Comparison of ENCODE assay signal across 4 cellular contexts in the genomic region with DNA sequence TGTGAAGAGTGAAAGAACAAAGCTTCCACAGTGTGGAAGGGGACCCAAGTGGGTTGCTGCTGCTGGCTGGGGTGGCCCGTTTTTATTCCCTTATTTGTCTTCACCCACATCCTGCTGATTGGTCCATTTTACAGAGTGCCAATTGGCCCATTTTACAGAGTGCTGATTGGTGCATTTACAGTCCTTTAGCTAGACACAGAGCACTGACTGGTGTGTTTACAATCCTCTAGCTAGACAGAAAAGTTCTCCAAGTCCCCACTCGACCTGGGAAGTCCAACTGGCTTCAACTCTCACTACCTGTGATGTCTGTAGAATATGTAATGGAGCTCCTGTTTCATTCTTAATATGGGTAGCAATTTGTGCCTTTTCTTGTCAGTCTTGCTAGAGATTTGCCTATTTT. TPM values are rescaled to one million over a fixed set of nuclear protein-coding genes. Genes with fewer than 3 reads are reported as not detected.
DNase-seq lines count a peak whose midpoint lies in the region; ATAC-seq, FAIRE-seq and TF ChIP-seq lines count a peak whose summit lies in the region.
"Not testable (repeated sequence)": the region's sequence is repeated elsewhere in the genome, so short reads cannot be mapped to it uniquely, and the experiment has no call there.

No MANE protein-coding gene starts in this region.

- not testable (repeated sequence) for H3K4me3 Mint-ChIP-seq in GM23338

- not testable (repeated sequence) for TF ChIP-seq CTCF in GM23338 (conservative IDR thresholded peaks at IDR 0.05; ENCODE audit: low read depth in 2 of 2); K562 (IDR thresholded peaks at IDR 0.05 in 2 of 3, conservative IDR thresholded peaks at IDR 0.05 in 1 of 3; ENCODE audit: insufficient read depth in 2 of 3, low read depth in 1 of 3, low read length in 3 of 3); esophagus muscularis mucosa (IDR thresholded peaks at IDR 0.05); HepG2 (CRISPR knock-in tag; IDR thresholded peaks at IDR 0.05)

- H3K9me3 Mint-ChIP-seq in GM23338, result not testable (repeated sequence)

- not testable (repeated sequence) for TF ChIP-seq POLR2A in K562 (conservative IDR thresholded peaks at IDR 0.05); esophagus muscularis mucosa (IDR thresholded peaks at IDR 0.05; ENCODE audit: low read depth); HepG2 (IDR thresholded peaks at IDR 0.05; ENCODE audit: insufficient read depth in 1 of 2, low read depth in 2 of 2, low read length in 2 of 2)

- not testable (repeated sequence) for H3K4me1 Mint-ChIP-seq in GM23338

- not testable (repeated sequence) for H3K4me2 ChIP-seq in GM23338; HepG2 (ENCODE audit: low read depth, low read length)
- H3K4me2 ChIP-seq in K562 (ENCODE audit: insufficient read depth, low read length), result peak overlapping the region; percentile 66

- POLR2A ChIA-PET in K562 (lab: Yijun Ruan, JAX), result not testable (repeated sequence)
- POLR2A ChIA-PET in HepG2 (lab: Yijun Ruan, JAX), result interaction anchor here (3.8 kb wide), 1 partner anchor 39 kb away, joined by 11 read pairs; the partner anchor contains the start of gene ABCD3

- not testable (repeated sequence) for H3K27ac ChIP-seq in GM23338 (ENCODE audit: low read depth); K562 (ENCODE audit: extremely low read depth, low read depth, low read length); esophagus muscularis mucosa (replicated peaks in 1 of 4); HepG2 (ENCODE audit: extremely low read length, insufficient read depth, low read length)

- peak overlapping the region; percentile 78; the same call in 1 of the 2 replicates for H2AFZ ChIP-seq in GM23338
- H2AFZ ChIP-seq in K562 (ENCODE audit: low read depth, low read length), result peak overlapping the region; percentile 80
- H2AFZ ChIP-seq in HepG2 (ENCODE audit: low read length), result peak overlapping the region; percentile 42

- 0% methylated on average over 2 of the region's 2 CpGs for WGBS in K562 (ENCODE audit: insufficient coverage, low coverage, missing lambda C conversion rate)
- 77% methylated on average over 2 of the region's 2 CpGs for WGBS in esophagus muscularis mucosa
- 60% methylated on average over 2 of the region's 2 CpGs for WGBS in HepG2 (ENCODE audit: low lambda C conversion rate)

- not testable (repeated sequence) for H3K79me2 ChIP-seq in GM23338 (replicated peaks; ENCODE audit: insufficient read depth); K562 (ENCODE audit: control insufficient read depth, insufficient read depth, low read length); HepG2 (ENCODE audit: insufficient read depth, low read length)

- H3K27ac Mint-ChIP-seq in GM23338, result not testable (repeated sequence)

- intact Hi-C loops in K562 (cut with micrococcal nuclease); esophagus muscularis mucosa (cut with DNase I); HepG2 (cut with micrococcal nuclease; ENCODE audit: unreplicated experiment): not testable (repeated sequence)

- not testable (repeated sequence) for H3K27me3 Mint-ChIP-seq in GM23338 (ENCODE audit: insufficient read depth, low read depth, poor library complexity)

- not testable (repeated sequence) for H3K36me3 ChIP-seq in GM23338 (ENCODE audit: insufficient read depth); K562 (ENCODE audit: control insufficient read depth, insufficient read depth, low read length); esophagus muscularis mucosa; HepG2 (replicated peaks in 1 of 2; ENCODE audit: control insufficient read depth in 1 of 2, insufficient read depth in 2 of 2, low read length in 2 of 2)

- not testable (repeated sequence) for H4K20me1 ChIP-seq in GM23338 (replicated peaks; ENCODE audit: insufficient read depth); K562 (replicated peaks; ENCODE audit: control insufficient read depth, insufficient read depth, low read length); HepG2 (ENCODE audit: insufficient read depth, low read length)

- not testable (repeated sequence) for H3K4me3 ChIP-seq in GM23338; esophagus muscularis mucosa; HepG2 (replicated peaks in 1 of 3; ENCODE audit: insufficient read depth in 1 of 3, low read depth in 2 of 3, low read length in 3 of 3)
- peak overlapping the region; percentile 17; the same call in 1 of the 2 replicates for H3K4me3 ChIP-seq in K562

- H3K4me1 ChIP-seq in GM23338 (ENCODE audit: insufficient read depth); K562 (replicated peaks in 1 of 2; ENCODE audit: control insufficient read depth in 2 of 2, insufficient read depth in 2 of 2, low read length in 2 of 2); esophagus muscularis mucosa: not testable (repeated sequence)
- peaks cover 86% of the 10 kb centered on the region for H3K4me1 ChIP-seq in HepG2 (ENCODE audit: insufficient read depth, low read length)

- H3K36me3 Mint-ChIP-seq in GM23338 (ENCODE audit: low read depth), result not testable (repeated sequence)

- in situ Hi-C loops in K562 (cut with MboI); HepG2 (cut with HindIII; ENCODE audit: extremely low pct_ligation_motif_present, low pct_unique_long_range_greater_than_20kb): not testable (repeated sequence)

- BruUV-seq in K562 (replicated peaks; lab: Mats Ljungman, UMichigan); HepG2 (replicated peaks; lab: Mats Ljungman, UMichigan): not testable (repeated sequence)

- CTCF ChIA-PET in K562 (lab: Yijun Ruan, JAX; ENCODE audit: low intra/inter-chr PET ratio); HepG2 (lab: Yijun Ruan, JAX; ENCODE audit: low intra/inter-chr PET ratio, low total read pairs): not testable (repeated sequence)

- DNase-seq in GM23338 (ENCODE audit: low spot score); K562 (ENCODE audit: extremely low read depth in 1 of 4, low spot score in 3 of 4); HepG2 (ENCODE audit: low spot score): not testable (repeated sequence)
- DNase-seq in esophagus muscularis mucosa (ENCODE audit: extremely low spot score), result peak; percentile 14

- TF ChIP-seq EP300 in K562 (IDR thresholded peaks at IDR 0.05; ENCODE audit: low read length); esophagus muscularis mucosa (IDR thresholded peaks at IDR 0.05); HepG2 (IDR thresholded peaks at IDR 0.05; ENCODE audit: low read depth in 2 of 2, low read length in 2 of 2); HepG2 (CRISPR knock-in tag; IDR thresholded peaks at IDR 0.05; ENCODE audit: borderline replicate concordance): not testable (repeated sequence)

- not testable (repeated sequence) for H3K27me3 ChIP-seq in GM23338 (ENCODE audit: insufficient read depth); K562 (ENCODE audit: control insufficient read depth in 2 of 2, insufficient read depth in 2 of 2, low read length in 2 of 2); esophagus muscularis mucosa; HepG2 (ENCODE audit: control insufficient read depth in 1 of 2, insufficient read depth in 2 of 2, low read length in 2 of 2)

- not testable (repeated sequence) for H3F3A ChIP-seq in GM23338 (replicated peaks; ENCODE audit: low read depth)

- not testable (repeated sequence) for H3K9me1 ChIP-seq in K562 (ENCODE audit: control insufficient read depth, insufficient read depth, low read length)

- not testable (repeated sequence) for FAIRE-seq in K562 (lab: Jason Lieb, UNC); HepG2 (lab: Jason Lieb, UNC)

- not testable (repeated sequence) for H3K9ac ChIP-seq in K562 (ENCODE audit: insufficient read depth in 1 of 2, low read depth in 2 of 2, low read length in 2 of 2); HepG2 (ENCODE audit: insufficient read depth, low read depth, low read length)

- TF ChIP-seq RAD21 in K562 (CRISPR knock-in tag; conservative IDR thresholded peaks at IDR 0.05 in 1 of 2, IDR thresholded peaks at IDR 0.05 in 1 of 2); HepG2 (CRISPR knock-in tag; IDR thresholded peaks at IDR 0.05): not testable (repeated sequence)

- H3K9me2 ChIP-seq in GM23338 (ENCODE audit: insufficient read depth), result not testable (repeated sequence)

- not testable (repeated sequence) for H3K9me3 ChIP-seq in K562 (replicated peaks; ENCODE audit: control insufficient read depth, insufficient read depth, low read depth, low read length); esophagus muscularis mucosa; HepG2 (ENCODE audit: low read length)

- not testable (repeated sequence) for ATAC-seq in GM23338, K562, HepG2

RNA-seq across cellular contexts. Expression of gene ABCD3, which starts 39.7 kb away (rescaled TPM):
- total RNA-seq in GM23338 (2014; rRNA removed; shearing (Covaris generic)), result 20.9 and 24.0 TPM in 2 replicates
- polyA plus RNA-seq in GM23338 (2016; fragmentation: Nextera tagmentation; extraction: Ambion mirVana) (11.1 and 12.3 TPM in 2 replicates), K562 (2011; rRNA removed) (9.4 and 14.3 TPM in 2 replicates), K562 (2014; fragmentation: Illumina TruSeq; extraction: Trizol) (16.3 and 19.1 TPM in 2 replicates), K562 (2014; fragmentation: Nextera tagmentation; extraction: Ambion mirVana) (10 to 100 TPM; 11.0 to 11.7 TPM), K562 (2014; rRNA removed) (12.7 and 13.2 TPM in 2 replicates), HepG2 (2011; rRNA removed) (22.4 and 27.5 TPM in 2 replicates)
- total RNA-seq in K562 (2011; cell fraction: chromatin; rRNA removed; ENCODE audit: low replicate concordance), result 7.2 and 29.4 TPM in 2 replicates
- total RNA-seq in K562 (2011; cell fraction: nucleolus; rRNA removed), result 3.5 and 5.1 TPM in 2 replicates
- 13.5 and 16.5 TPM in 2 replicates for total RNA-seq in K562 (2011; cell fraction: nucleoplasm; rRNA removed)
- total RNA-seq in K562 (2014; rRNA removed) (15.5 and 15.8 TPM in 2 replicates), K562 (2014; rRNA removed; fragmentation: Illumina TruSeq; extraction: Trizol) (30.7 and 35.0 TPM in 2 replicates), K562 (2015; rRNA removed; fragmentation: Illumina TruSeq; extraction: Trizol) (27.0 and 30.5 TPM in 2 replicates), K562 (2021) (23.7 and 24.2 TPM in 2 replicates), esophagus muscularis mucosa (10 to 100 TPM; 25.0 to 59.4 (median 27.9) TPM), HepG2 (2016; rRNA removed; fragmentation: Illumina TruSeq; extraction: Trizol) (166 and 190 TPM in 2 replicates)
- polyA plus RNA-seq in K562 (2011; cell fraction: cytosol; rRNA removed), result 2.4 and 5.0 TPM in 2 replicates
- polyA plus RNA-seq in K562 (2011; cell fraction: nucleus; rRNA removed), result 6.7 and 11.1 TPM in 2 replicates
- 16.0 TPM in 2 replicates for polyA plus RNA-seq in K562 (2012)
- polyA minus RNA-seq in K562 (2011; rRNA and poly(A)+ RNA removed), result 22.9 and 25.3 TPM in 2 replicates
- polyA minus RNA-seq in K562 (2011; cell fraction: cytosol; rRNA and poly(A)+ RNA removed), result 8.0 and 11.6 TPM in 2 replicates
- 7.8 and 12.6 TPM in 2 replicates for polyA minus RNA-seq in K562 (2011; cell fraction: nucleus; rRNA and poly(A)+ RNA removed)
- 66.2 and 84.8 TPM in 2 replicates for total RNA-seq in HepG2 (2016; cell fraction: cytosol; rRNA removed; fragmentation: Illumina TruSeq; extraction: Trizol; ENCODE audit: low read depth)
- 168 and 184 TPM in 2 replicates for total RNA-seq in HepG2 (2016; cell fraction: insoluble cytoplasmic fraction; rRNA removed; fragmentation: Illumina TruSeq; extraction: Trizol)
- total RNA-seq in HepG2 (2016; cell fraction: membrane; rRNA removed; fragmentation: Illumina TruSeq; extraction: Trizol), result 66.9 and 77.6 TPM in 2 replicates
- 154 and 164 TPM in 2 replicates for total RNA-seq in HepG2 (2016; cell fraction: nucleus; rRNA removed; fragmentation: Illumina TruSeq; extraction: Trizol)
- polyA plus RNA-seq in HepG2 (2011; cell fraction: cytosol; rRNA removed), result 8.7 and 15.2 TPM in 2 replicates
- 24.3 and 26.2 TPM in 2 replicates for polyA plus RNA-seq in HepG2 (2011; cell fraction: nucleus; rRNA removed)
- polyA plus RNA-seq in HepG2 (2012), result 41.7 and 57.2 TPM in 2 replicates
- 8.6 and 8.9 TPM in 2 replicates for polyA plus RNA-seq in HepG2 (2016; cell fraction: cytosol; fragmentation: Illumina TruSeq; extraction: Trizol; ENCODE audit: low read depth)
- 123 and 132 TPM in 2 replicates for polyA plus RNA-seq in HepG2 (2016; cell fraction: insoluble cytoplasmic fraction; fragmentation: Illumina TruSeq; extraction: Trizol; ENCODE audit: low read depth)
- polyA plus RNA-seq in HepG2 (2016; cell fraction: membrane; fragmentation: Illumina TruSeq; extraction: Trizol; ENCODE audit: low read depth), result 19.5 and 20.3 TPM in 2 replicates
- polyA plus RNA-seq in HepG2 (2016; cell fraction: nucleus; fragmentation: Illumina TruSeq; extraction: Trizol; ENCODE audit: insufficient read depth, low read depth), result 156 TPM in 2 replicates
- 16.6 and 17.0 TPM in 2 replicates for polyA minus RNA-seq in HepG2 (2011; rRNA and poly(A)+ RNA removed; ENCODE audit: low replicate concordance)
- polyA minus RNA-seq in HepG2 (2011; cell fraction: cytosol; rRNA and poly(A)+ RNA removed), result 39.1 and 39.2 TPM in 2 replicates
- polyA minus RNA-seq in HepG2 (2011; cell fraction: nucleus; rRNA and poly(A)+ RNA removed), result 124 and 125 TPM in 2 replicates
